10 cellular contexts compared by ENCODE assay signal in genomic region chr10:100349672-100350071, GRCh38. TPM values are rescaled to one million over a fixed set of nuclear protein-coding genes. Genes with fewer than 3 reads are reported as not detected.
DNase-seq lines count a peak whose midpoint lies in the region; ATAC-seq, FAIRE-seq and TF ChIP-seq lines count a peak whose summit lies in the region.
"Had no signal": no experiment of that assay in that cellular context is flagged by ENCODE, and none has a peak within 500 bp of the region (broad histone marks: within the 10 kb centered on the region; RNA-seq: fewer than 3 reads in every experiment).

No MANE protein-coding gene starts in this region.

- H3K4me3 ChIP-seq in endothelial cell of umbilical vein (replicated peaks in 1 of 3; ENCODE audit: insufficient read depth in 1 of 3, low read depth in 1 of 3, low read length in 3 of 3) (peak overlapping the region; percentile 0 to 85 (median 12)), skeletal muscle cell (ENCODE audit: low read depth, low read length) (peak overlapping the region; percentile 93), transverse colon (no peak overlapping the region)
- H3K4me3 ChIP-seq: testis had no signal

- TF ChIP-seq POLR2A in endothelial cell of umbilical vein (IDR thresholded peaks at IDR 0.05; ENCODE audit: low read depth, low read length) (no peak), transverse colon (IDR thresholded peaks at IDR 0.05) (no peak)

- H3K27ac Mint-ChIP-seq in activated CD4-positive, alpha-beta T cell treated with anti-CD3 and anti-CD28 coated beads for 36 hours = no peak overlapping the region

- peak overlapping the region; percentile 81 for H3K4me2 ChIP-seq in endothelial cell of umbilical vein (ENCODE audit: insufficient read depth, low read length)

- H3K27me3 ChIP-seq in endothelial cell of umbilical vein (ENCODE audit: control insufficient read depth in 2 of 2, insufficient read depth in 2 of 2, low read length in 2 of 2) (no peaks in the 10 kb centered on the region), transverse colon (no peaks in the 10 kb centered on the region)
- H3K27me3 ChIP-seq: testis had no signal

- peak; percentile 28 for FAIRE-seq in endothelial cell of umbilical vein (lab: Jason Lieb, UNC)

- peaks cover 9% of the 10 kb centered on the region for H4K20me1 ChIP-seq in endothelial cell of umbilical vein (replicated peaks; ENCODE audit: control insufficient read depth, extremely low read depth, insufficient read depth, low read length)

- peaks cover 74% of the 10 kb centered on the region for H3K36me3 Mint-ChIP-seq in activated CD4-positive, alpha-beta T cell treated with anti-CD3 and anti-CD28 coated beads for 36 hours (ENCODE audit: low read depth)

- intact Hi-C loops in activated CD4-positive, alpha-beta T cell treated with anti-CD3 and anti-CD28 coated beads for 36 hours (cut with DNase I, micrococcal nuclease) = loop anchor here (5.0 kb wide), 2 partner anchors 162 to 648 kb away; partner anchors contain the start of genes ERLIN1 (in 1 of the 2) and LZTS2 (in 1 of the 2)
- intact Hi-C loops in endothelial cell of umbilical vein (cut with micrococcal nuclease) = loop anchor here (5.0 kb wide), 1 partner anchor 62 kb away; the partner anchor contains the start of gene BLOC1S2
- intact Hi-C loops in transverse colon (cut with DNase I; ENCODE audit: low total_unique reads) = no loop called here

- no peak for ATAC-seq in activated CD4-positive, alpha-beta T cell treated with anti-CD3 and anti-CD28 coated beads for 36 hours

- H3K9me1 ChIP-seq in endothelial cell of umbilical vein (replicated peaks; ENCODE audit: control insufficient read depth, extremely low read depth, insufficient read depth, low read length) = no peaks in the 10 kb centered on the region

- peaks cover 73% of the 10 kb centered on the region for H3K79me2 ChIP-seq in endothelial cell of umbilical vein (ENCODE audit: control insufficient read depth, insufficient read depth, low read length)

- no peak for TF ChIP-seq EP300 in transverse colon (IDR thresholded peaks at IDR 0.05; ENCODE audit: low read depth)

- H3K4me1 ChIP-seq in endothelial cell of umbilical vein (ENCODE audit: control insufficient read depth, extremely low read depth, insufficient read depth, low read length) = peaks cover 43% of the 10 kb centered on the region
- peaks cover 0 to 32% (median 21%) of the 10 kb centered on the region in 4 donors for H3K4me1 ChIP-seq in transverse colon

- CTCF ChIA-PET in activated CD4-positive, alpha-beta T cell treated with anti-CD3 and anti-CD28 coated beads for 36 hours (lab: Charles Lee) = interaction anchor here (0.6 to 21.1 kb wide), 10 partner anchors 10 to 213 kb away, joined by 3 to 236 read pairs (median 4); no protein-coding TSS in a partner anchor
- CTCF ChIA-PET in RWPE1 (lab: Yijun Ruan, JAX) (interaction anchor here (0.6 to 4.9 kb wide), 10 partner anchors 15 to 1901 kb away, joined by 3 to 24 read pairs (median 4); no protein-coding TSS in a partner anchor), endothelial cell of umbilical vein (lab: Charles Lee) (interaction anchor here (1.0 to 2.4 kb wide), 11 partner anchors 9 to 529 kb away, joined by 3 to 9 read pairs (median 6); no protein-coding TSS in a partner anchor)

- no TSS peak for BruUV-seq in endothelial cell of umbilical vein (replicated peaks; lab: Mats Ljungman, UMichigan)

- TF ChIP-seq CTCF in RWPE1 (conservative IDR thresholded peaks at IDR 0.05; ENCODE audit: low read depth) (no peak), endothelial cell of umbilical vein (IDR thresholded peaks at IDR 0.05; ENCODE audit: extremely low read depth in 1 of 2, insufficient read depth in 1 of 2, low read depth in 1 of 2, low read length in 2 of 2) (no peak), transverse colon (IDR thresholded peaks at IDR 0.05) (no peak)

- in situ Hi-C loops in transverse colon (cut with MboI; ENCODE audit: low pct_ligation_motif_present in 1 of 4, low pct_unique_long_range_greater_than_20kb in 1 of 4, low sequenced_read_pairs in 3 of 4) = loop anchor here in 3 of 4 donors (10.0 to 25.0 kb wide), 2 partner anchors 163 to 165 kb away; partner anchors contain the start of gene SEC31B (in 3 of the 3)

- POLR2A ChIA-PET in activated CD4-positive, alpha-beta T cell treated with anti-CD3 and anti-CD28 coated beads for 36 hours (lab: Charles Lee) = no interaction called here
- POLR2A ChIA-PET in RWPE1 (lab: Yijun Ruan, JAX; ENCODE audit: low non-redundant PET) (interaction anchor here (1.2 to 4.7 kb wide), 2 partner anchors 15 to 24 kb away, joined by 5 to 54 read pairs; no protein-coding TSS in a partner anchor), endothelial cell of umbilical vein (lab: Charles Lee) (interaction anchor here (2.1 kb wide), 1 partner anchor 24 kb away, joined by 6 read pairs; no protein-coding TSS in a partner anchor)

- H3K27ac ChIP-seq in RWPE1 = peak overlapping the region; percentile 92
- no peak overlapping the region for H3K27ac ChIP-seq in endothelial cell of umbilical vein (ENCODE audit: insufficient read depth, low read depth, low read length)
- H3K27ac ChIP-seq in transverse colon = no peak overlapping the region

- H3K4me1 Mint-ChIP-seq in activated CD4-positive, alpha-beta T cell treated with anti-CD3 and anti-CD28 coated beads for 36 hours = peaks cover 40% of the 10 kb centered on the region

- H3K9ac ChIP-seq in endothelial cell of umbilical vein (replicated peaks; ENCODE audit: extremely low read depth, insufficient read depth, low read length) = no peak overlapping the region

- DNase-seq in activated CD4-positive, alpha-beta T cell treated with anti-CD3 and anti-CD28 coated beads for 36 hours = no peak
- no peak for DNase-seq in activated CD4-positive, alpha-beta T cell treated with anti-CD3 and anti-CD28 coated beads for 48 hours
- DNase-seq in RWPE1 (ENCODE audit: low spot score) = no peak
- DNase-seq in endothelial cell of umbilical vein (ENCODE audit: low read depth, low spot score) = no peak
- DNase-seq in skeletal muscle cell (ENCODE audit: low read depth) = no peak
- DNase-seq in transverse colon = no peak
- no peak for DNase-seq in SKM-1 treated with dmso at 0.1 percent for 144 hours (lab: John Stamatoyannopoulos, UW; ENCODE audit: unreplicated experiment)
- no peak for DNase-seq in dermis blood vessel endothelial cell
- DNase-seq: aorta had no signal

- no peaks in the 10 kb centered on the region for H3K27me3 Mint-ChIP-seq in activated CD4-positive, alpha-beta T cell treated with anti-CD3 and anti-CD28 coated beads for 36 hours

- peak overlapping the region; percentile 88 for H3K4me3 Mint-ChIP-seq in activated CD4-positive, alpha-beta T cell treated with anti-CD3 and anti-CD28 coated beads for 36 hours

- WGBS in transverse colon (ENCODE audit: low coverage in 1 of 2), 2 donors = 98% methylated on average over 3 of the region's 3 CpGs; no CpG with 5 or more reads in 1 of the 2 donors

- H3K36me3 ChIP-seq in endothelial cell of umbilical vein (ENCODE audit: control insufficient read depth in 2 of 2, extremely low read depth in 1 of 2, insufficient read depth in 2 of 2, low read length in 2 of 2) (peaks cover 20 to 33% of the 10 kb centered on the region in 2 experiments), transverse colon (no peaks in the 10 kb centered on the region)

- no peak overlapping the region for H2AFZ ChIP-seq in endothelial cell of umbilical vein (ENCODE audit: low read depth, low read length)

- H3K9me3 ChIP-seq in endothelial cell of umbilical vein (replicated peaks; ENCODE audit: control insufficient read depth, insufficient read depth, low read length) (no peaks in the 10 kb centered on the region), transverse colon (no peaks in the 10 kb centered on the region)
- H3K9me3 ChIP-seq: testis had no signal

- dilution Hi-C loops in endothelial cell of umbilical vein (cut with MboI; ENCODE audit: extremely low pct_ligation_motif_present, low sequenced_read_pairs) = no loop called here

- H3K9me3 Mint-ChIP-seq in activated CD4-positive, alpha-beta T cell treated with anti-CD3 and anti-CD28 coated beads for 36 hours (ENCODE audit: low read depth) = no peaks in the 10 kb centered on the region

TF ChIP-seq in endothelial cell of umbilical vein, 7 proteins besides CTCF, POLR2A, EP300 and RAD21 (continues in another document):
- TF ChIP-seq MYC (IDR thresholded peaks at IDR 0.05; ENCODE audit: low read depth, low read length) = no peak
- TF ChIP-seq FOS (IDR thresholded peaks at IDR 0.05; ENCODE audit: borderline replicate concordance, insufficient read depth, low read length) = no peak
- TF ChIP-seq POLR2AphosphoS5 (IDR thresholded peaks at IDR 0.05; ENCODE audit: insufficient read depth, low read depth, low read length) = no peak
- no peak for TF ChIP-seq MAX (IDR thresholded peaks at IDR 0.05; ENCODE audit: insufficient read depth, insufficient read length)

RNA-seq across cellular contexts. Expression of gene SCD, which starts 2.6 kb away (rescaled TPM):
- total RNA-seq in activated CD4-positive, alpha-beta T cell treated with anti-CD3 and anti-CD28 coated beads for 36 hours = 100 to 1,000 TPM; 203 to 206 TPM
- 396 and 426 TPM in 2 replicates for total RNA-seq in endothelial cell of umbilical vein
- polyA plus RNA-seq in endothelial cell of umbilical vein = 258 and 266 TPM in 2 replicates
- polyA plus RNA-seq in endothelial cell of umbilical vein (2011; cell fraction: cytosol; rRNA removed) = 194 and 203 TPM in 2 replicates
- polyA plus RNA-seq in endothelial cell of umbilical vein (2011; cell fraction: nucleus; rRNA removed) = 88.9 and 111 TPM in 2 replicates
- 165 and 255 TPM in 2 replicates for polyA plus RNA-seq in endothelial cell of umbilical vein (2012)
- polyA minus RNA-seq in endothelial cell of umbilical vein = 553 and 557 TPM in 2 replicates
- polyA minus RNA-seq in endothelial cell of umbilical vein (2011; cell fraction: cytosol; rRNA and poly(A)+ RNA removed) = 299 TPM
- polyA minus RNA-seq in endothelial cell of umbilical vein (2011; cell fraction: nucleus; rRNA and poly(A)+ RNA removed) = 81.9 and 115 TPM in 2 replicates
- 10 to 100 TPM in 3 of 4 donors, 1 to 10 TPM in 1; 9.2 to 62.1 (median 21.8) TPM for total RNA-seq in transverse colon
- 62.3 and 297 TPM in 2 replicates for total RNA-seq in dermis blood vessel endothelial cell

RNA-seq across cellular contexts. Expression of gene PKD2L1, which starts 19.6 kb away (rescaled TPM):
- not detected for total RNA-seq in activated CD4-positive, alpha-beta T cell treated with anti-CD3 and anti-CD28 coated beads for 36 hours
- total RNA-seq in endothelial cell of umbilical vein (not detected in 2 replicates), transverse colon (1 to 10 TPM in 1 of 4 donors, under 1 TPM in 1, not detected in 2; 0.14 to 1.9 TPM), dermis blood vessel endothelial cell (not detected in 2 replicates)
- polyA plus RNA-seq in endothelial cell of umbilical vein = not detected in 2 replicates
- not detected in 2 replicates for polyA plus RNA-seq in endothelial cell of umbilical vein (2011; cell fraction: cytosol; rRNA removed)
- polyA plus RNA-seq in endothelial cell of umbilical vein (2011; cell fraction: nucleus; rRNA removed) = not detected in 2 replicates
- not detected in 2 replicates for polyA plus RNA-seq in endothelial cell of umbilical vein (2012)
- not detected in 2 replicates for polyA minus RNA-seq in endothelial cell of umbilical vein
- polyA minus RNA-seq in endothelial cell of umbilical vein (2011; cell fraction: cytosol; rRNA and poly(A)+ RNA removed) = not detected
- polyA minus RNA-seq in endothelial cell of umbilical vein (2011; cell fraction: nucleus; rRNA and poly(A)+ RNA removed) = not detected in 2 replicates

Comparison
In these comparisons a context has a peak if more than half of its experiments do, and no peak if none do; other contexts are left out.
1. H3K4me3 ChIP-seq: peak in endothelial cell of umbilical vein (3 of 3) and skeletal muscle cell (single experiment); none in transverse colon (0 of 4).